Comparison of ENCODE assay signal across 28 cellular contexts in genomic region chr4:79224777-79225104, GRCh38.
"Had no signal": no experiment of that assay in that cellular context is flagged by ENCODE, and none has a peak within 500 bp of the region (broad histone marks: within the 10 kb centered on the region; RNA-seq: fewer than 3 reads in every experiment).

No MANE protein-coding gene starts in this region.

- H3K79me2 ChIP-seq: hepatocyte had no signal

- ATAC-seq: heart right ventricle; left cardiac atrium; left lobe of liver; left ventricle myocardium superior; natural killer cell; right cardiac atrium; sciatic nerve; stimulated activated naive B cell treated with anti-CD40 and anti-IgM and Interleukin-4, amounts not matched to agents 10 μg/mL and 1 μg/mL and 100 μg/mL, for 72 hours; stimulated activated naive CD8-positive, alpha-beta T cell treated with anti-CD3 and anti-CD28 coated beads, Interleukin-15, Interleukin-2, amounts not matched to agents 100 U/mL and 50 U/mL, for 24 hours had no signal

- H3K36me3 ChIP-seq: heart right ventricle, ovary, prostate gland, stomach, thyroid gland, transverse colon, upper lobe of left lung had no signal

- H3K36me3 Mint-ChIP-seq: mesothelial cell of epicardium; naive B cell; natural killer cell; stimulated activated naive B cell treated with anti-CD40 and anti-IgM and Interleukin-4, amounts not matched to agents 10 μg/mL and 1 μg/mL and 100 μg/mL, for 72 hours had no signal

- DNase-seq: heart right ventricle; kidney glomerular epithelial cell; left cardiac atrium; left ventricle myocardium superior; mesendoderm; naive B cell; natural killer cell; ovary; retina; right cardiac atrium; stimulated activated CD4-positive, alpha-beta T cell treated with anti-CD3 and anti-CD28 coated beads, Interleukin-12 subunit alpha, Interleukin-12 subunit beta, amount 100 ng/mL, for 4 hours; stimulated activated CD4-positive, alpha-beta T cell treated with anti-CD3 and anti-CD28 coated beads, Interleukin-15, amount 100 ng/mL, for 24 hours; stimulated activated CD4-positive, alpha-beta T cell treated with anti-CD3 and anti-CD28 coated beads, Interleukin-2, amount 100 ng/mL, for 24 hours; stimulated activated CD4-positive, alpha-beta T cell treated with anti-CD3 and anti-CD28 coated beads, Interleukin-4, amount 100 ng/mL, for 1 hour; stimulated activated naive B cell treated with anti-CD40 and anti-IgM and Interleukin-4, amounts not matched to agents 10 μg/mL and 1 μg/mL and 100 μg/mL, for 72 hours; stimulated activated naive CD8-positive, alpha-beta T cell treated with anti-CD3 and anti-CD28 coated beads, Interleukin-15, Interleukin-2, amounts not matched to agents 100 U/mL and 50 U/mL, for 24 hours; stomach; testis; thyroid gland; transverse colon; upper lobe of left lung had no signal

- H3K9me3 ChIP-seq: ovary, prostate gland, stomach, testis, thyroid gland, transverse colon, upper lobe of left lung had no signal

- H3K4me3 ChIP-seq: heart right ventricle, hepatocyte, lung, ovary, prostate gland, skin epidermis, stomach, testis, thyroid gland, transverse colon, upper lobe of left lung had no signal

- H3K27ac Mint-ChIP-seq: mesothelial cell of epicardium; natural killer cell; stimulated activated naive B cell treated with anti-CD40 and anti-IgM and Interleukin-4, amounts not matched to agents 10 μg/mL and 1 μg/mL and 100 μg/mL, for 72 hours had no signal

- H3K4me1 ChIP-seq: heart right ventricle, prostate gland, stomach, testis, thyroid gland, transverse colon, upper lobe of left lung had no signal

- H3K4me3 Mint-ChIP-seq: mesothelial cell of epicardium; naive B cell; natural killer cell; stimulated activated naive B cell treated with anti-CD40 and anti-IgM and Interleukin-4, amounts not matched to agents 10 μg/mL and 1 μg/mL and 100 μg/mL, for 72 hours had no signal

- H3K4me1 Mint-ChIP-seq: mesothelial cell of epicardium; naive B cell; natural killer cell; stimulated activated naive B cell treated with anti-CD40 and anti-IgM and Interleukin-4, amounts not matched to agents 10 μg/mL and 1 μg/mL and 100 μg/mL, for 72 hours had no signal

- H3K27me3 Mint-ChIP-seq: naive B cell; stimulated activated naive B cell treated with anti-CD40 and anti-IgM and Interleukin-4, amounts not matched to agents 10 μg/mL and 1 μg/mL and 100 μg/mL, for 72 hours had no signal

- H3K27ac ChIP-seq: heart right ventricle, hepatocyte, ovary, skin epidermis, stomach, testis, thyroid gland, transverse colon, upper lobe of left lung had no signal

- H3K27me3 ChIP-seq: heart right ventricle, hepatocyte, ovary, stomach, testis, thyroid gland, transverse colon, upper lobe of left lung had no signal

- H3K9me3 Mint-ChIP-seq: natural killer cell; stimulated activated naive B cell treated with anti-CD40 and anti-IgM and Interleukin-4, amounts not matched to agents 10 μg/mL and 1 μg/mL and 100 μg/mL, for 72 hours had no signal

- H2AFZ ChIP-seq: hepatocyte had no signal

- H3K4me2 ChIP-seq: hepatocyte had no signal
